Comparison of ENCODE assay signal across 18 cellular contexts in the genomic region with DNA sequence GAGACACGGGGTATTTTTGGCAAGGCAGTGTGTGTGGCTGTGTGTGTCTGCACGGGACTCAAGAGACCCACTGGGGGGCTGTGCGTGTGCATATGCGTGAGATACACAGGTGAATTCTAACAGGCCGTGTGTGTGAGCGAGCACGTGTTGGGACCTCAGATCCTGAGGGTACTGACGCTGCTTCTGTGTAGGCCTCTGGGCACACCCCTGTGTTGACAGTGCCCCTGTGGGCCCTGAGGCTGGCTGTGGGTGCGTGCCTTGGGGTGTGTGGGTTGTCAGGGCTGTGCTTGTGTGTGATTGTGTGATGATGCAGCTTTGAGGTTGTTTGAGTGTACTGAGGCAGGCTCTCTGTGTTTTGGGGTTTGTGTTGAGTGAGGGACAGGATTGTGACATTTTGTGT. TPM values are rescaled to one million over a fixed set of nuclear protein-coding genes. Genes with fewer than 3 reads are reported as not detected.
DNase-seq lines count a peak whose midpoint lies in the region; ATAC-seq and TF ChIP-seq lines count a peak whose summit lies in the region.
"Had no signal": no experiment of that assay in that cellular context is flagged by ENCODE, and none has a peak within 500 bp of the region (broad histone marks: within the 10 kb centered on the region; RNA-seq: fewer than 3 reads in every experiment).

No MANE protein-coding gene starts in this region.

- no peak overlapping the region for H3K27ac ChIP-seq in osteoblast (ENCODE audit: low read depth, low read length)
- H3K27ac ChIP-seq: KMS-11 had no signal

- no peaks in the 10 kb centered on the region for H3K4me1 ChIP-seq in osteoblast (ENCODE audit: insufficient read depth, low read length)
- H3K4me1 ChIP-seq in Caco-2, result no peaks in the 10 kb centered on the region

- CTCF ChIA-PET in WTC11 (lab: Charles Lee) (no interaction called here), Caco-2 (lab: Charles Lee) (no interaction called here)

- peak overlapping the region; percentile 25 for H3K27ac Mint-ChIP-seq in activated T-cell treated with anti-CD3 and anti-CD28 coated beads, Interleukin-2, amount 50 U/mL, for 72 hours
- H3K27ac Mint-ChIP-seq in WTC11 (peak overlapping the region; percentile 72; the same call in 1 of the 2 replicates), Caco-2 (ENCODE audit: unreplicated experiment) (no peak overlapping the region)
- peak overlapping the region; percentile 73 for H3K27ac Mint-ChIP-seq in activated naive CD8-positive, alpha-beta T cell treated with anti-CD3 and anti-CD28 coated beads, Interleukin-2, amount 50 U/mL, for 24 hours
- H3K27ac Mint-ChIP-seq: B cell had no signal

- no peak overlapping the region for H3K4me3 ChIP-seq in osteoblast (ENCODE audit: insufficient read depth, low read length)
- H3K4me3 ChIP-seq in Caco-2 (ENCODE audit: low read depth, low read length), result no peak overlapping the region

- H4K20me1 ChIP-seq in osteoblast (ENCODE audit: insufficient read depth, low read length), result no peaks in the 10 kb centered on the region

- H3K9me3 ChIP-seq in osteoblast (ENCODE audit: low read depth, low read length) (no peaks in the 10 kb centered on the region), Caco-2 (no peaks in the 10 kb centered on the region)

- peak in 1 of 2 donors; percentile 36 for ATAC-seq in activated T-cell treated with anti-CD3 and anti-CD28 coated beads, Interleukin-2, amount 50 U/mL, for 72 hours (replicated peaks in 1 of 2)
- ATAC-seq in WTC11, result no peak
- no peak for ATAC-seq in activated naive CD8-positive, alpha-beta T cell treated with anti-CD3 and anti-CD28 coated beads, Interleukin-2, amount 50 U/mL, for 24 hours
- ATAC-seq: PC-3 had no signal

- H3K9me3 Mint-ChIP-seq in activated T-cell treated with anti-CD3 and anti-CD28 coated beads, Interleukin-2, amount 50 U/mL, for 72 hours, result no peaks in the 10 kb centered on the region
- no peaks in the 10 kb centered on the region for H3K9me3 Mint-ChIP-seq in WTC11
- H3K9me3 Mint-ChIP-seq in activated naive CD8-positive, alpha-beta T cell treated with anti-CD3 and anti-CD28 coated beads, Interleukin-2, amount 50 U/mL, for 24 hours, result no peaks in the 10 kb centered on the region
- H3K9me3 Mint-ChIP-seq in Caco-2 (ENCODE audit: unreplicated experiment), result no peaks in the 10 kb centered on the region

- H2AFZ ChIP-seq in osteoblast (ENCODE audit: low read length), result no peak overlapping the region

- H3K36me3 ChIP-seq in osteoblast (ENCODE audit: insufficient read depth, low read length) (no peaks in the 10 kb centered on the region), Caco-2 (ENCODE audit: control insufficient read depth, insufficient read depth, low read length) (no peaks in the 10 kb centered on the region)

- H3K79me2 ChIP-seq in osteoblast (ENCODE audit: insufficient read depth, low read length), result no peaks in the 10 kb centered on the region

- DNase-seq in activated T-cell treated with anti-CD3 and anti-CD28 coated beads, Interleukin-2, amount 50 U/mL, for 72 hours, result no peak
- no peak for DNase-seq in activated T-cell treated with anti-CD3 and anti-CD28 coated beads, Interleukin-2, amount 50 U/mL, for 1 hour
- DNase-seq in WTC11 (ENCODE audit: low spot score), result no peak
- no peak for DNase-seq in activated naive CD8-positive, alpha-beta T cell treated with anti-CD3 and anti-CD28 coated beads, Interleukin-2, amount 50 U/mL, for 24 hours
- DNase-seq in osteoblast (ENCODE audit: insufficient read length, low spot score, missing footprints), result peak; percentile 58
- no peak for DNase-seq in Caco-2
- DNase-seq in iPS-NIHi11 (ENCODE audit: low spot score), result no peak
- no peak for DNase-seq in hypothalamus (lab: John Stamatoyannopoulos, UW)
- DNase-seq: ACHN, DMS53, NCI-H1092, NCI-H1694, NCI-H2107, NCI-H345, PC-3 had no signal

- peaks cover 8% of the 10 kb centered on the region for H3K4me1 Mint-ChIP-seq in activated T-cell treated with anti-CD3 and anti-CD28 coated beads, Interleukin-2, amount 50 U/mL, for 72 hours (ENCODE audit: low read depth)
- H3K4me1 Mint-ChIP-seq in WTC11 (no peaks in the 10 kb centered on the region), Caco-2 (ENCODE audit: low read depth, unreplicated experiment) (no peaks in the 10 kb centered on the region)
- H3K4me1 Mint-ChIP-seq in activated naive CD8-positive, alpha-beta T cell treated with anti-CD3 and anti-CD28 coated beads, Interleukin-2, amount 50 U/mL, for 24 hours, result peaks cover 6% of the 10 kb centered on the region

- BruUV-seq in Caco-2 (replicated peaks; lab: Mats Ljungman, UMichigan), result no TSS peak

- no peak for TF ChIP-seq CTCF in WTC11 (IDR thresholded peaks at IDR 0.05)
- no peak for TF ChIP-seq CTCF in osteoblast (IDR thresholded peaks at IDR 0.05; ENCODE audit: extremely low read depth, low read depth, low read length)
- no peak for TF ChIP-seq CTCF in Caco-2 (IDR thresholded peaks at IDR 0.05; ENCODE audit: insufficient read depth in 1 of 2, low read depth in 1 of 2, low read length in 1 of 2, severe bottlenecking in 1 of 2, unreplicated experiment in 1 of 2)

- H3K36me3 Mint-ChIP-seq in activated T-cell treated with anti-CD3 and anti-CD28 coated beads, Interleukin-2, amount 50 U/mL, for 72 hours (ENCODE audit: insufficient read depth in 2 of 2), result peaks cover 0 to 3% of the 10 kb centered on the region in 2 donors
- H3K36me3 Mint-ChIP-seq in WTC11 (no peaks in the 10 kb centered on the region), Caco-2 (ENCODE audit: insufficient read depth, unreplicated experiment) (peaks cover 10% of the 10 kb centered on the region)
- H3K36me3 Mint-ChIP-seq in activated naive CD8-positive, alpha-beta T cell treated with anti-CD3 and anti-CD28 coated beads, Interleukin-2, amount 50 U/mL, for 24 hours (ENCODE audit: low read depth), result peaks cover 5% of the 10 kb centered on the region

- H3K27me3 Mint-ChIP-seq in activated T-cell treated with anti-CD3 and anti-CD28 coated beads, Interleukin-2, amount 50 U/mL, for 72 hours (ENCODE audit: low read depth), result no peaks in the 10 kb centered on the region
- H3K27me3 Mint-ChIP-seq in WTC11 (ENCODE audit: low read depth) (no peaks in the 10 kb centered on the region), Caco-2 (ENCODE audit: insufficient read depth, unreplicated experiment) (no peaks in the 10 kb centered on the region)
- H3K27me3 Mint-ChIP-seq in activated naive CD8-positive, alpha-beta T cell treated with anti-CD3 and anti-CD28 coated beads, Interleukin-2, amount 50 U/mL, for 24 hours, result no peaks in the 10 kb centered on the region
- H3K27me3 Mint-ChIP-seq: B cell had no signal

- intact Hi-C loops in Caco-2 (cut with micrococcal nuclease; ENCODE audit: unreplicated experiment), result no loop called here

- POLR2A ChIA-PET in WTC11 (lab: Charles Lee), result no interaction called here
- POLR2A ChIA-PET in Caco-2 (lab: Charles Lee), result interaction anchor here (1.2 kb wide), 1 partner anchor 18 kb away, joined by 4 read pairs; no protein-coding TSS in a partner anchor

- no peaks in the 10 kb centered on the region for H3K27me3 ChIP-seq in osteoblast (ENCODE audit: insufficient read depth, low read length)
- H3K27me3 ChIP-seq in Caco-2 (replicated peaks; ENCODE audit: control insufficient read depth, insufficient read depth, low read length), result no peaks in the 10 kb centered on the region

- H3K4me3 Mint-ChIP-seq in activated T-cell treated with anti-CD3 and anti-CD28 coated beads, Interleukin-2, amount 50 U/mL, for 72 hours, result no peak overlapping the region
- no peak overlapping the region for H3K4me3 Mint-ChIP-seq in WTC11
- H3K4me3 Mint-ChIP-seq in activated naive CD8-positive, alpha-beta T cell treated with anti-CD3 and anti-CD28 coated beads, Interleukin-2, amount 50 U/mL, for 24 hours, result no peak overlapping the region
- no peak overlapping the region for H3K4me3 Mint-ChIP-seq in Caco-2 (ENCODE audit: unreplicated experiment)
- H3K4me3 Mint-ChIP-seq: B cell had no signal

- no peak overlapping the region for H3K4me2 ChIP-seq in osteoblast (ENCODE audit: insufficient read depth, low read length)
- H3K4me2 ChIP-seq: KMS-11 had no signal

TF ChIP-seq in WTC11, 78 proteins besides CTCF, POLR2A, EP300 and RAD21 (continues in another document):
- TF ChIP-seq NFYB (CRISPR knock-in tag; conservative IDR thresholded peaks at IDR 0.05; ENCODE audit: low read depth), result no peak
- no peak for TF ChIP-seq NR3C1 (CRISPR knock-in tag; conservative IDR thresholded peaks at IDR 0.05; ENCODE audit: low read depth)
- no peak for TF ChIP-seq GABPB1 (CRISPR knock-in tag; IDR thresholded peaks at IDR 0.05)
- no peak for TF ChIP-seq NFE2L1 (CRISPR knock-in tag; IDR thresholded peaks at IDR 0.05)

RNA-seq across cellular contexts. Expression of gene FOXP3, which starts 13.9 kb away (rescaled TPM):
- total RNA-seq in activated T-cell treated with anti-CD3 and anti-CD28 coated beads, Interleukin-2, amount 50 U/mL, for 72 hours, result 10 to 100 TPM; 16.7 to 22.8 TPM
- total RNA-seq in WTC11 (2021) (0.39 to 0.42 TPM (median 0.39 TPM) in 3 replicates), osteoblast (not detected in 2 replicates), Caco-2 (2022) (0.84 and 0.88 TPM in 2 replicates)
- total RNA-seq: B cell, PC-3 had no signal

RNA-seq across cellular contexts. Expression of gene CCDC22, which starts 15.3 kb away (rescaled TPM):
- total RNA-seq in activated T-cell treated with anti-CD3 and anti-CD28 coated beads, Interleukin-2, amount 50 U/mL, for 72 hours, result 10 to 100 TPM; 24.5 to 27.2 TPM
- total RNA-seq in WTC11 (2021), result 10.2 to 13.4 TPM (median 13.2 TPM) in 3 replicates
- total RNA-seq in osteoblast, result 13.3 and 15.6 TPM in 2 replicates
- total RNA-seq in Caco-2 (2022), result 16.7 and 17.4 TPM in 2 replicates

RNA-seq across cellular contexts. Expression of gene CACNA1F, which starts 17.4 kb away (rescaled TPM):
- 1 to 10 TPM; 3.4 to 4.1 TPM for total RNA-seq in activated T-cell treated with anti-CD3 and anti-CD28 coated beads, Interleukin-2, amount 50 U/mL, for 72 hours
- total RNA-seq in WTC11 (2021), result 1.6 to 2.7 TPM (median 1.8 TPM) in 3 replicates
- total RNA-seq in osteoblast, result not detected in 2 replicates
- 0.05 and 0.09 TPM in 2 replicates for total RNA-seq in Caco-2 (2022)
- total RNA-seq: MCF 10A, PC-3 had no signal

RNA-seq across cellular contexts. Expression of gene PPP1R3F, which starts 19.0 kb away (rescaled TPM):
- 10 to 100 TPM in 1 of 2 donors, 1 to 10 TPM in 1; 9.8 to 16.1 TPM for total RNA-seq in activated T-cell treated with anti-CD3 and anti-CD28 coated beads, Interleukin-2, amount 50 U/mL, for 72 hours
- total RNA-seq in WTC11 (2021) (7.0 to 14.1 TPM (median 11.3 TPM) in 3 replicates), osteoblast (3.2 and 4.0 TPM in 2 replicates), Caco-2 (2022) (3.9 and 4.3 TPM in 2 replicates)

RNA-seq across cellular contexts. Expression of gene SYP, which starts 50.6 kb away (rescaled TPM):
- total RNA-seq in activated T-cell treated with anti-CD3 and anti-CD28 coated beads, Interleukin-2, amount 50 U/mL, for 72 hours, result 10 to 100 TPM in 1 of 2 donors, 1 to 10 TPM in 1; 8.7 to 15.9 TPM
- total RNA-seq in WTC11 (2021) (4.8 to 7.0 TPM (median 5.3 TPM) in 3 replicates), osteoblast (0.29 and 0.36 TPM in 2 replicates), Caco-2 (2022) (18.3 and 23.3 TPM in 2 replicates)
